ENCODE assay signal across 11 cellular contexts in the genomic region with DNA sequence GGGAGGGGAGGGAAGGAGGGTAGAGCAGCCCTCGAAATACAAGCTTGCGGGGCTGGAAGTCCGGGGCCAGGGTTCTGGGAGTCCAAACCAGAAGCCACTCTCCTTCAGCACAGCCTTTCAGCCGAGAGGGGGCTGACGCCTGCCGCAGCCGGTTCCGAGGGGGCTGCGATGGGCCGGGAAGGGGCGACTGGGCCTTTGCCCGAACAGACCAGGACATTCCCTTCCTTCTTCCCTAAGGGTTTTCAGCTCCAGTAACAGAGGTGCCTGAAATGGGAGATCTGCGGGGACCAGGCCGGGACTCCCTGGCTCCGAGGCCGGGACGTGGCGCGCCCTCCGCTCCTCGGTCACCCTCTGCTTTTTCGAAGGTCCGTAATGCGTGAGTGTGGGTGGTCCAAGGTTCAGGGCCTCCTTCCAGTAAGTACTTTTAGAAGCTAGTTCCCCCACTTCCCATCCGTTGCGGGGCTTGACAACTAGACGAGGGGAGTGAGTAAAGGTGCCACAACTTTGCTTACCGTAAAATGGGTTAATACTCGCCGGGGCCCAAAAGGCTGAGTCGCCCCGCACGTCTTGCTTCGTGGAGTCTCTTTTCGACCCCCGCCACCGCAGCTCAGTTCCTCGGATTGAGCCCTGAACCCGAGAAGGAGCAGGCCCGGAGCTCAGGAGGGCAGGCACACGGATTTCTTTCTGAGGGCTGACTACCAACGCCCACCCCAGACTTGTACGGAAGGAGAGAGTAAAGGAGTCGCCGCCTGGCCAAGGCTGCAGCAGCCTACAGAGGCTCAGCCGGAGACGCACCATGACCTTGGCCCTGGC. TPM values are rescaled to one million over a fixed set of nuclear protein-coding genes. Genes with fewer than 3 reads are reported as not detected.
DNase-seq lines count a peak whose midpoint lies in the region; ATAC-seq, FAIRE-seq and TF ChIP-seq lines count a peak whose summit lies in the region.
"Had no signal": no experiment of that assay in that cellular context is flagged by ENCODE, and none has a peak within 500 bp of the region (broad histone marks: within the 10 kb centered on the region; RNA-seq: fewer than 3 reads in every experiment).

No MANE protein-coding gene starts in this region.

- dilution Hi-C loops in endothelial cell of umbilical vein (cut with MboI; ENCODE audit: extremely low pct_ligation_motif_present, low sequenced_read_pairs): no loop called here

- H3K9me3 ChIP-seq in PC-3 (ENCODE audit: low read length): no peaks in the 10 kb centered on the region
- no peaks in the 10 kb centered on the region for H3K9me3 ChIP-seq in endothelial cell of umbilical vein (replicated peaks; ENCODE audit: control insufficient read depth, insufficient read depth, low read length)
- H3K9me3 ChIP-seq in parathyroid adenoma (ENCODE audit: control insufficient read depth, low read length): no peaks in the 10 kb centered on the region
- H3K9me3 ChIP-seq in kidney (ENCODE audit: control insufficient read depth in 1 of 2, low read length in 2 of 2): no peaks in the 10 kb centered on the region

- H4K20me1 ChIP-seq in PC-3 (ENCODE audit: low read length) (no peaks in the 10 kb centered on the region), endothelial cell of umbilical vein (replicated peaks; ENCODE audit: control insufficient read depth, extremely low read depth, insufficient read depth, low read length) (no peaks in the 10 kb centered on the region)

- no peak for TF ChIP-seq POLR2A in endothelial cell of umbilical vein (IDR thresholded peaks at IDR 0.05; ENCODE audit: low read depth, low read length)

- intact Hi-C loops in PC-3 (cut with micrococcal nuclease) (no loop called here), endothelial cell of umbilical vein (cut with micrococcal nuclease) (loop anchor here (10.0 kb wide), 1 partner anchor 222 kb away; no protein-coding TSS in a partner anchor), kidney (cut with DNase I) (no loop called here)

- H3K27me3 ChIP-seq in PC-3 (ENCODE audit: low read length) (peaks cover 66% of the 10 kb centered on the region), endothelial cell of umbilical vein (ENCODE audit: control insufficient read depth in 2 of 2, insufficient read depth in 2 of 2, low read length in 2 of 2) (peaks cover 68 to 97% of the 10 kb centered on the region in 2 experiments), parathyroid adenoma (ENCODE audit: control insufficient read depth, insufficient read depth, low read length) (peaks cover 45% of the 10 kb centered on the region)

- H3K9me2 ChIP-seq in PC-3 (replicated peaks; ENCODE audit: low read length): no peaks in the 10 kb centered on the region

- ATAC-seq in PC-3 (no peak), HG03571 (IDR thresholded peaks at IDR 0.05; ENCODE audit: unreplicated experiment) (no peak), HG03439 (IDR thresholded peaks at IDR 0.05; ENCODE audit: unreplicated experiment) (no peak)

- H3K9me1 ChIP-seq in endothelial cell of umbilical vein (replicated peaks; ENCODE audit: control insufficient read depth, extremely low read depth, insufficient read depth, low read length): no peaks in the 10 kb centered on the region

- H3K27ac ChIP-seq in PC-3 (ENCODE audit: low read length): no peak overlapping the region
- H3K27ac ChIP-seq in endothelial cell of umbilical vein (ENCODE audit: insufficient read depth, low read depth, low read length): no peak overlapping the region
- no peak overlapping the region for H3K27ac ChIP-seq in parathyroid adenoma
- no peak overlapping the region for H3K27ac ChIP-seq in kidney (ENCODE audit: low read depth in 2 of 2, low read length in 2 of 2)

- H3K4me2 ChIP-seq in PC-3 (ENCODE audit: low read length) (no peak overlapping the region), endothelial cell of umbilical vein (ENCODE audit: insufficient read depth, low read length) (no peak overlapping the region), parathyroid adenoma (ENCODE audit: low read length) (peak overlapping the region; percentile 22)

- BruUV-seq in PC-3 (replicated peaks; lab: Mats Ljungman, UMichigan) (no TSS peak), endothelial cell of umbilical vein (replicated peaks; lab: Mats Ljungman, UMichigan) (no TSS peak)

- POLR2A ChIA-PET in PC-3 (lab: Charles Lee; ENCODE audit: unreplicated experiment): no interaction called here
- POLR2A ChIA-PET in endothelial cell of umbilical vein (lab: Charles Lee): no interaction called here

- H3K79me2 ChIP-seq in PC-3 (ENCODE audit: low read length) (no peaks in the 10 kb centered on the region), endothelial cell of umbilical vein (ENCODE audit: control insufficient read depth, insufficient read depth, low read length) (no peaks in the 10 kb centered on the region), parathyroid adenoma (no peaks in the 10 kb centered on the region)

- TF ChIP-seq CTCF in GM10266 (IDR thresholded peaks at IDR 0.05; ENCODE audit: control insufficient read depth, insufficient read depth, low read depth, missing control alignments) (no peak), PC-3 (conservative IDR thresholded peaks at IDR 0.05; ENCODE audit: low read depth, low read length) (no peak), endothelial cell of umbilical vein (IDR thresholded peaks at IDR 0.05; ENCODE audit: extremely low read depth in 1 of 2, insufficient read depth in 1 of 2, low read depth in 1 of 2, low read length in 2 of 2) (no peak), parathyroid adenoma (IDR thresholded peaks at IDR 0.05) (no peak), kidney (IDR thresholded peaks at IDR 0.05; ENCODE audit: borderline replicate concordance, extremely low read depth, insufficient read depth) (no peak)

- CTCF ChIA-PET in PC-3 (lab: Charles Lee) (no interaction called here), endothelial cell of umbilical vein (lab: Charles Lee) (no interaction called here)

- H3K4me1 ChIP-seq in PC-3 (ENCODE audit: insufficient read depth, low read length) (no peaks in the 10 kb centered on the region), endothelial cell of umbilical vein (ENCODE audit: control insufficient read depth, extremely low read depth, insufficient read depth, low read length) (no peaks in the 10 kb centered on the region), parathyroid adenoma (no peaks in the 10 kb centered on the region), kidney (ENCODE audit: control insufficient read depth in 1 of 2, insufficient read depth in 1 of 2, low read depth in 1 of 2, low read length in 2 of 2) (peaks cover 9 to 12% of the 10 kb centered on the region in 2 donors)

- H2AFZ ChIP-seq in PC-3 (ENCODE audit: low read length): no peak overlapping the region
- no peak overlapping the region for H2AFZ ChIP-seq in endothelial cell of umbilical vein (ENCODE audit: low read depth, low read length)
- no peak overlapping the region for H2AFZ ChIP-seq in parathyroid adenoma

- FAIRE-seq in endothelial cell of umbilical vein (lab: Jason Lieb, UNC) (no peak), kidney (lab: Jason Lieb, UNC) (no peak)

- peak; percentile 33 for DNase-seq in GM10266 (ENCODE audit: extremely low spot score)
- no peak for DNase-seq in PC-3
- DNase-seq in endothelial cell of umbilical vein (ENCODE audit: low read depth, low spot score): no peak
- no peak for DNase-seq in stimulated activated CD4-positive, alpha-beta T cell treated with anti-CD3 and anti-CD28 coated beads, Interleukin-2, amount 100 ng/mL, for 48 hours
- DNase-seq in kidney: no peak
- DNase-seq: amygdala, NCI-H187, occipital lobe had no signal

- H3K4me3 ChIP-seq in PC-3 (ENCODE audit: low read length) (0 out of 2 replicates have a peak overlapping the region, but pooled peaks have one; percentile 18), endothelial cell of umbilical vein (replicated peaks in 1 of 3; ENCODE audit: insufficient read depth in 1 of 3, low read depth in 1 of 3, low read length in 3 of 3) (no peak overlapping the region), parathyroid adenoma (ENCODE audit: low read depth, low read length) (no peak overlapping the region), kidney (ENCODE audit: low read length in 2 of 2) (peak overlapping the region in 1 of 2 donors; percentile 24)

- no peak overlapping the region for H3K9ac ChIP-seq in PC-3 (ENCODE audit: low read length)
- no peak overlapping the region for H3K9ac ChIP-seq in endothelial cell of umbilical vein (replicated peaks; ENCODE audit: extremely low read depth, insufficient read depth, low read length)
- H3K9ac ChIP-seq in parathyroid adenoma: no peak overlapping the region
- no peak overlapping the region for H3K9ac ChIP-seq in kidney (ENCODE audit: low read length in 2 of 2)

- H3K36me3 ChIP-seq in PC-3 (ENCODE audit: low read depth, low read length): no peaks in the 10 kb centered on the region
- no peaks in the 10 kb centered on the region for H3K36me3 ChIP-seq in endothelial cell of umbilical vein (ENCODE audit: control insufficient read depth in 2 of 2, extremely low read depth in 1 of 2, insufficient read depth in 2 of 2, low read length in 2 of 2)
- no peaks in the 10 kb centered on the region for H3K36me3 ChIP-seq in parathyroid adenoma (ENCODE audit: control insufficient read depth, insufficient read depth, low read length)
- no peaks in the 10 kb centered on the region for H3K36me3 ChIP-seq in kidney (ENCODE audit: control insufficient read depth in 1 of 2, insufficient read depth in 2 of 2, low read length in 2 of 2)

- no peaks in the 10 kb centered on the region for H3F3A ChIP-seq in PC-3 (ENCODE audit: low read length, unreplicated experiment)

TF ChIP-seq in endothelial cell of umbilical vein, 7 proteins besides CTCF, POLR2A, EP300 and RAD21:
- TF ChIP-seq POLR2AphosphoS5 (IDR thresholded peaks at IDR 0.05; ENCODE audit: insufficient read depth, low read depth, low read length) (no peak), EZH2 (IDR thresholded peaks at IDR 0.05; ENCODE audit: borderline replicate concordance, low read depth, low read length, severe bottlenecking) (peak; percentile 57)

RNA-seq across cellular contexts. Expression of gene OLIG3, which starts 2.9 kb away (rescaled TPM):
- not detected in 2 replicates for total RNA-seq in PC-3 (2014; rRNA removed)
- not detected in 2 replicates for total RNA-seq in endothelial cell of umbilical vein
- not detected in 2 replicates for polyA plus RNA-seq in endothelial cell of umbilical vein
- polyA plus RNA-seq in endothelial cell of umbilical vein (2011; cell fraction: cytosol; rRNA removed): not detected in 2 replicates
- polyA plus RNA-seq in endothelial cell of umbilical vein (2011; cell fraction: nucleus; rRNA removed): not detected in 2 replicates
- polyA plus RNA-seq in endothelial cell of umbilical vein (2012): not detected in 2 replicates
- not detected in 2 replicates for polyA minus RNA-seq in endothelial cell of umbilical vein
- polyA minus RNA-seq in endothelial cell of umbilical vein (2011; cell fraction: cytosol; rRNA and poly(A)+ RNA removed): not detected
- not detected in 2 replicates for polyA minus RNA-seq in endothelial cell of umbilical vein (2011; cell fraction: nucleus; rRNA and poly(A)+ RNA removed)
- total RNA-seq in kidney: not detected
- polyA plus RNA-seq in kidney (ENCODE audit: insufficient read depth, low read depth, low replicate concordance): not detected
- total RNA-seq: occipital lobe had no signal
